Comparison of ENCODE assay signal across 8 cellular contexts in genomic region chr11:128522063-128522942, GRCh38.
A peak's percentile ranks its signal among the peaks of the same experiment; 100 is the strongest.
DNase-seq lines count a peak whose midpoint lies in the region; TF ChIP-seq lines count a peak whose summit lies in the region.

No MANE protein-coding gene starts in this region.

- H3K9me3 ChIP-seq in SJSA1 (replicated peaks): no peaks in the 10 kb centered on the region
- H3K9me3 ChIP-seq in neutrophil: no peaks in the 10 kb centered on the region
- H3K9me3 ChIP-seq in subcutaneous abdominal adipose tissue (ENCODE audit: control insufficient read depth in 5 of 5, low read length in 5 of 5): no peaks in the 10 kb centered on the region

- TF ChIP-seq CTCF in neutrophil (IDR thresholded peaks at IDR 0.05): peak; percentile 74

- no peaks in the 10 kb centered on the region for H3K9me3 Mint-ChIP-seq in activated naive CD4-positive, alpha-beta T cell treated with anti-CD3 and anti-CD28 coated beads for 36 hours

- H3K36me3 ChIP-seq in SJSA1: peaks cover 12% of the 10 kb centered on the region
- H3K36me3 ChIP-seq in neutrophil: no peaks in the 10 kb centered on the region
- no peaks in the 10 kb centered on the region for H3K36me3 ChIP-seq in subcutaneous abdominal adipose tissue (ENCODE audit: control insufficient read depth in 5 of 5, insufficient read depth in 5 of 5, low read length in 5 of 5)

- peak overlapping the region; percentile 97 for H3K27ac Mint-ChIP-seq in activated naive CD4-positive, alpha-beta T cell treated with anti-CD3 and anti-CD28 coated beads for 36 hours

- peak overlapping the region; percentile 96 for H3K4me3 Mint-ChIP-seq in activated naive CD4-positive, alpha-beta T cell treated with anti-CD3 and anti-CD28 coated beads for 36 hours

- peaks cover 46% of the 10 kb centered on the region for H3K36me3 Mint-ChIP-seq in activated naive CD4-positive, alpha-beta T cell treated with anti-CD3 and anti-CD28 coated beads for 36 hours (ENCODE audit: low read depth)

- H3K27ac ChIP-seq in SJSA1 (peak overlapping the region; percentile 96), neutrophil (peak overlapping the region; percentile 92), subcutaneous abdominal adipose tissue (ENCODE audit: low read depth, low read length) (peak overlapping the region; percentile 93)

- H3K27me3 ChIP-seq in SJSA1 (replicated peaks) (no peaks in the 10 kb centered on the region), neutrophil (no peaks in the 10 kb centered on the region), subcutaneous abdominal adipose tissue (ENCODE audit: control insufficient read depth in 5 of 5, insufficient read depth in 4 of 5, low read length in 5 of 5) (no peaks in the 10 kb centered on the region)

- DNase-seq in ELR (ENCODE audit: low read depth): peak; percentile 100
- peak; percentile 79 for DNase-seq in GOT3 (lab: John Stamatoyannopoulos, UW)
- DNase-seq in LHCN-M2 (ENCODE audit: low read depth): peak; percentile 99
- DNase-seq in SJSA1 (ENCODE audit: low read depth in 1 of 2, low spot score in 2 of 2): peak; percentile 93 to 94
- peak; percentile 92 for DNase-seq in activated naive CD4-positive, alpha-beta T cell treated with anti-CD3 and anti-CD28 coated beads for 36 hours
- DNase-seq in germinal center (ENCODE audit: low spot score): peak; percentile 95

- no peaks in the 10 kb centered on the region for H3K27me3 Mint-ChIP-seq in activated naive CD4-positive, alpha-beta T cell treated with anti-CD3 and anti-CD28 coated beads for 36 hours (ENCODE audit: low read depth)

- peak overlapping the region; percentile 10 to 93 (median 88) for H3K9ac ChIP-seq in subcutaneous abdominal adipose tissue (ENCODE audit: low read length in 5 of 5)

- CTCF ChIA-PET in activated naive CD4-positive, alpha-beta T cell treated with anti-CD3 and anti-CD28 coated beads for 36 hours (lab: Charles Lee): interaction anchor here (0.8 to 6.4 kb wide), 12 partner anchors 13 to 350 kb away, joined by 3 to 86 read pairs (median 6); no protein-coding TSS in a partner anchor

- H3K4me1 ChIP-seq in SJSA1 (replicated peaks) (peaks cover 54% of the 10 kb centered on the region), neutrophil (ENCODE audit: control insufficient read depth in 1 of 2, insufficient read depth in 1 of 2, low read depth in 1 of 2, low read length in 1 of 2) (peaks cover 48 to 60% of the 10 kb centered on the region in 2 experiments), subcutaneous abdominal adipose tissue (ENCODE audit: control insufficient read depth in 5 of 5, insufficient read depth in 5 of 5, low read length in 5 of 5) (peaks cover 0 to 58% (median 48%) of the 10 kb centered on the region in 5 donors)

- intact Hi-C loops in activated naive CD4-positive, alpha-beta T cell treated with anti-CD3 and anti-CD28 coated beads for 36 hours (cut with micrococcal nuclease): loop anchor here (1.0 to 2.0 kb wide), 6 partner anchors 16 to 235 kb away; no protein-coding TSS in a partner anchor

- H3K4me3 ChIP-seq in SJSA1: peak overlapping the region; percentile 76
- peak overlapping the region; percentile 87 to 89 for H3K4me3 ChIP-seq in neutrophil (ENCODE audit: low read depth in 1 of 2, low read length in 1 of 2)
- H3K4me3 ChIP-seq in subcutaneous abdominal adipose tissue (ENCODE audit: low read depth in 1 of 5, low read length in 5 of 5): peak overlapping the region; percentile 72 to 86 (median 86)

- H3K4me1 Mint-ChIP-seq in activated naive CD4-positive, alpha-beta T cell treated with anti-CD3 and anti-CD28 coated beads for 36 hours (ENCODE audit: low read depth): peaks cover 42% of the 10 kb centered on the region

Comparison
In these comparisons a context has a peak if more than half of its experiments do, and no peak if none do; other contexts are left out.
1. Peak in every context shown above with its lines: DNase-seq, H3K4me3 ChIP-seq and H3K27ac ChIP-seq.